ENCODE assay signal across 7 cellular contexts in genomic region chr2:161238264-161238558, GRCh38.
DNase-seq lines count a peak whose midpoint lies in the region; ATAC-seq and TF ChIP-seq lines count a peak whose summit lies in the region.

No MANE protein-coding gene starts in this region.

- no peak for DNase-seq in activated T-helper 1 cell treated with anti-CD3 and anti-CD28 coated beads, Interleukin-12 subunit alpha, Interleukin-12 subunit beta, Interleukin-2, Interleukin-4 antibody, amounts not matched to agents 30 ng/mL and 10 ng/mL and 1 ng/mL, durations not matched to agents 14 hours and 24 hours and 36 hours (ENCODE audit: low spot score)
- no peak for DNase-seq in spleen
- no peak for DNase-seq in PC-9

- POLR2A ChIA-PET in HEK293 (lab: Yijun Ruan, JAX), result no interaction called here
- POLR2A ChIA-PET in PC-9 (lab: Charles Lee; ENCODE audit: unreplicated experiment), result no interaction called here

- H3K27ac Mint-ChIP-seq in activated T-helper 1 cell treated with anti-CD3 and anti-CD28 coated beads, Interleukin-12 subunit alpha, Interleukin-12 subunit beta, Interleukin-2, Interleukin-4 antibody, amounts not matched to agents 30 ng/mL and 10 ng/mL and 1 ng/mL, durations not matched to agents 14 hours and 24 hours and 36 hours, result peak overlapping the region; percentile 73

- H3K27me3 ChIP-seq in spleen (replicated peaks in 1 of 7), result peaks cover 0 to 19% (median 0%) of the 10 kb centered on the region in 7 donors
- no peaks in the 10 kb centered on the region for H3K27me3 ChIP-seq in PC-9 (ENCODE audit: insufficient read depth, low read depth)

- no peak overlapping the region for H3K4me2 ChIP-seq in PC-9

- H3K9me3 Mint-ChIP-seq in activated T-helper 1 cell treated with anti-CD3 and anti-CD28 coated beads, Interleukin-12 subunit alpha, Interleukin-12 subunit beta, Interleukin-2, Interleukin-4 antibody, amounts not matched to agents 30 ng/mL and 10 ng/mL and 1 ng/mL, durations not matched to agents 14 hours and 24 hours and 36 hours, result no peaks in the 10 kb centered on the region

- H3K36me3 ChIP-seq in HEK293 (ENCODE audit: control insufficient read depth in 2 of 2, insufficient read depth in 1 of 2, low read length in 2 of 2) (peaks cover 0 to 3% of the 10 kb centered on the region in 2 experiments; a peak in 2 of 3 replicates), spleen (peaks cover 0 to 29% (median 0%) of the 10 kb centered on the region in 6 donors), PC-9 (ENCODE audit: low read depth) (no peaks in the 10 kb centered on the region)

- H3K27ac ChIP-seq in HEK293 (ENCODE audit: extremely low read depth, low read depth, low read length), result no peak overlapping the region
- H3K27ac ChIP-seq in spleen, result peak overlapping the region in 3 of 8 donors; percentile 32 to 70 (median 47)
- no peak overlapping the region for H3K27ac ChIP-seq in PC-9

- WGBS in spleen, 5 donors, result 1 to 2% (median 2%) methylated on average over 16 of the region's 16 CpGs

- H3K4me3 ChIP-seq in HEK293 (ENCODE audit: low read depth, low read length) (peak overlapping the region; percentile 42), iPS-11a (ENCODE audit: low read depth, low read length) (peak overlapping the region; percentile 59), spleen (peak overlapping the region; percentile 39 to 81 (median 56)), PC-9 (no peak overlapping the region)

- ATAC-seq in GM21737 (IDR thresholded peaks at IDR 0.05; ENCODE audit: unreplicated experiment) (no peak), GM18519 (IDR thresholded peaks at IDR 0.05; ENCODE audit: low FRiP score, unreplicated experiment) (no peak)

- peaks cover 12% of the 10 kb centered on the region for H3K36me3 Mint-ChIP-seq in activated T-helper 1 cell treated with anti-CD3 and anti-CD28 coated beads, Interleukin-12 subunit alpha, Interleukin-12 subunit beta, Interleukin-2, Interleukin-4 antibody, amounts not matched to agents 30 ng/mL and 10 ng/mL and 1 ng/mL, durations not matched to agents 14 hours and 24 hours and 36 hours (ENCODE audit: low read depth)

- intact Hi-C loops in activated T-helper 1 cell treated with anti-CD3 and anti-CD28 coated beads, Interleukin-12 subunit alpha, Interleukin-12 subunit beta, Interleukin-2, Interleukin-4 antibody, amounts not matched to agents 30 ng/mL and 10 ng/mL and 1 ng/mL, durations not matched to agents 14 hours and 24 hours and 36 hours (cut with micrococcal nuclease), result loop anchor here (5.0 kb wide), 2 partner anchors 34 to 179 kb away; partner anchors contain the start of gene TBR1
- intact Hi-C loops in spleen (cut with DNase I; ENCODE audit: low total_unique reads), result no loop called here
- intact Hi-C loops in PC-9 (cut with micrococcal nuclease; ENCODE audit: unreplicated experiment), result no loop called here

- no TSS peak for BruUV-seq in PC-9 (replicated peaks; lab: Mats Ljungman, UMichigan)

- H2AFZ ChIP-seq in PC-9, result no peak overlapping the region

- no peak for TF ChIP-seq CTCF in HEK293 (tag by site-specific recombination; IDR thresholded peaks at IDR 0.05)
- no peak for TF ChIP-seq CTCF in spleen (IDR thresholded peaks at IDR 0.05 in 8 of 11, conservative IDR thresholded peaks at IDR 0.05 in 3 of 11)
- TF ChIP-seq CTCF in PC-9 (conservative IDR thresholded peaks at IDR 0.05), result no peak

- H3K4me1 Mint-ChIP-seq in activated T-helper 1 cell treated with anti-CD3 and anti-CD28 coated beads, Interleukin-12 subunit alpha, Interleukin-12 subunit beta, Interleukin-2, Interleukin-4 antibody, amounts not matched to agents 30 ng/mL and 10 ng/mL and 1 ng/mL, durations not matched to agents 14 hours and 24 hours and 36 hours (ENCODE audit: low read depth), result peaks cover 53% of the 10 kb centered on the region

- H3K4me3 Mint-ChIP-seq in activated T-helper 1 cell treated with anti-CD3 and anti-CD28 coated beads, Interleukin-12 subunit alpha, Interleukin-12 subunit beta, Interleukin-2, Interleukin-4 antibody, amounts not matched to agents 30 ng/mL and 10 ng/mL and 1 ng/mL, durations not matched to agents 14 hours and 24 hours and 36 hours, result peak overlapping the region; percentile 83

- no peaks in the 10 kb centered on the region for H3K4me1 ChIP-seq in HEK293 (ENCODE audit: control insufficient read depth, insufficient read depth, low read length)
- H3K4me1 ChIP-seq in spleen, result peaks cover 7 to 46% (median 22%) of the 10 kb centered on the region in 6 donors
- H3K4me1 ChIP-seq in PC-9 (replicated peaks; ENCODE audit: insufficient read depth), result 0 out of 2 replicates have a peak, but pooled peaks cover 1% of the 10 kb centered on the region

- H4K20me1 ChIP-seq in PC-9 (ENCODE audit: insufficient read depth), result no peaks in the 10 kb centered on the region

- 0 out of 2 replicates have a peak, but pooled peaks cover under 1% of the 10 kb centered on the region for H3K79me2 ChIP-seq in PC-9 (ENCODE audit: low read depth)

- H3K9me3 ChIP-seq in HEK293 (ENCODE audit: control insufficient read depth, insufficient read depth, low read depth, low read length) (no peaks in the 10 kb centered on the region), spleen (no peaks in the 10 kb centered on the region), PC-9 (ENCODE audit: insufficient read depth, low read depth) (no peaks in the 10 kb centered on the region)

- CTCF ChIA-PET in HEK293 (lab: Yijun Ruan, JAX) (interaction anchor here (1.9 kb wide), 2 partner anchors 12 to 36 kb away, joined by 5 to 7 read pairs; no protein-coding TSS in a partner anchor), PC-9 (lab: Charles Lee) (no interaction called here)

- no peaks in the 10 kb centered on the region for H3F3A ChIP-seq in PC-9 (ENCODE audit: insufficient read depth, low read depth)

- no peaks in the 10 kb centered on the region for H3K9me2 ChIP-seq in PC-9 (ENCODE audit: insufficient read depth)

- TF ChIP-seq POLR2A in spleen (IDR thresholded peaks at IDR 0.05), result no peak

- no peaks in the 10 kb centered on the region for H3K27me3 Mint-ChIP-seq in activated T-helper 1 cell treated with anti-CD3 and anti-CD28 coated beads, Interleukin-12 subunit alpha, Interleukin-12 subunit beta, Interleukin-2, Interleukin-4 antibody, amounts not matched to agents 30 ng/mL and 10 ng/mL and 1 ng/mL, durations not matched to agents 14 hours and 24 hours and 36 hours (ENCODE audit: insufficient read depth)

TF ChIP-seq in HEK293, 187 proteins besides CTCF, POLR2A, EP300 and RAD21:
- no peak for TF ChIP-seq ZNF214 (tag by site-specific recombination; IDR thresholded peaks at IDR 0.05; ENCODE audit: borderline replicate concordance)
- no peak for TF ChIP-seq ZNF19 (tag by site-specific recombination; IDR thresholded peaks at IDR 0.05; ENCODE audit: low read depth)
- TF ChIP-seq ZNF292 (tag by site-specific recombination; IDR thresholded peaks at IDR 0.05; ENCODE audit: borderline replicate concordance, low read depth), result no peak
- TF ChIP-seq SALL2 (tag by site-specific recombination; IDR thresholded peaks at IDR 0.05; ENCODE audit: borderline replicate concordance), result no peak
- no peak for TF ChIP-seq ZNF76 (tag by site-specific recombination; IDR thresholded peaks at IDR 0.05; ENCODE audit: borderline replicate concordance, low read depth)
- no peak for TF ChIP-seq ZNF621 (tag by site-specific recombination; IDR thresholded peaks at IDR 0.05)
- no peak for TF ChIP-seq ZBTB44 (tag by site-specific recombination; IDR thresholded peaks at IDR 0.05)
- no peak for TF ChIP-seq GFI1B (tag by site-specific recombination; IDR thresholded peaks at IDR 0.05)
- no peak for TF ChIP-seq ZNF664 (tag by site-specific recombination; IDR thresholded peaks at IDR 0.05)
